ENCODE assay signal across 9 cellular contexts in the genomic region with DNA sequence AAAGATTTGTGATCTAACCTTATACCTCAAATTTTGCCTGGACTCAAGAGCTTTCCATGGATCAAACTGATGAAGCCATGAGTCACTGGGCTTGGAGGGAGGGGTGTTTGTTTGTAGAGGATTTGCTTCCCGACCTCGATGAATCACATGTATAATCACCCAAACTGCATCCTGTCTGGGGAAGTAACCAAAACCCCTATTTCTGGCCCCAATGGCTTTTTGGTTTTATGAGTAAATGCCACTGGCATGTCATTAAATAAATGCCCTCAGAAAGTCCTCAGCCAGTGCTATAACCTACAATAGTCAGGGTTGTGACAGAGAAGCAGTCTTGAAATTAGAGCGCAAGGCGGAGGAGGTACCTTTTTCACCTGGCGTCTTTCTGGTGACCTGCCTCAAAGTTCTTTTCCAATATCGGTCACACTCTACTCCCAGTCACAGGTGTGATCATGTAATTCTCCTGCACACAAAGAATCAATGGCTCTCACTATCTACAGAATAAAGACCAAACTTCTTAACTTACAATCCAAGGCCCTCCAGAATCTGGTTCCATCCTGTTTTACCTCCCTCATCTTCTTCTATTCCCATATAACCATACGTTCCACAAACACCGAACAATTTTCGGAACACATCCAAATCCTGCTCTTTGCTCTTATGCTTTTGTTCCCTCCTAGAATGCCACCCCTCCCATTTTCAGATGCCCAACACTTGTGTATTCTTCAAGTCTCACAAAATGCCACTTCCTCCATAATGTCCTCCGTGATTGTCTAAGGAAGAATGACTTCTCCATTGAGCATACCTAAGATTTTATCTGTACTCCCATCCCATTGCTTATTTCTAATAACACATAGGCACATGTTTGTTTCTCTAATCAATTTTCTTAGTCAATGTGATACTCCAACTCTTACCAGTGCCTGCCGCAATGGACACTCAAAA.
DNase-seq lines count a peak whose midpoint lies in the region; ATAC-seq, FAIRE-seq and TF ChIP-seq lines count a peak whose summit lies in the region.
"Had no signal": no experiment of that assay in that cellular context is flagged by ENCODE, and none has a peak within 500 bp of the region (broad histone marks: within the 10 kb centered on the region; RNA-seq: fewer than 3 reads in every experiment).

No MANE protein-coding gene starts in this region.

- peak overlapping the region; percentile 65 for H3K4me2 ChIP-seq in mammary epithelial cell (ENCODE audit: insufficient read depth, low read depth, low read length)

- CTCF ChIA-PET in mammary epithelial cell (lab: Charles Lee; ENCODE audit: low non-redundant PET), result interaction anchor here (0.7 kb wide), 2 partner anchors 542 to 731 kb away, joined by 3 to 5 read pairs; no protein-coding TSS in a partner anchor

- in situ Hi-C loops in mammary epithelial cell (cut with MboI; ENCODE audit: low sequenced_read_pairs in 2 of 2), result loop anchor here in 1 of 2 donors (10.0 kb wide), 1 partner anchor 103 kb away; no protein-coding TSS in a partner anchor

- BruUV-seq in mammary epithelial cell (replicated peaks; lab: Mats Ljungman, UMichigan), result TSS peak; percentile 93

- dilution Hi-C loops in mammary epithelial cell (cut with HindIII; ENCODE audit: low sequenced_read_pairs), result loop anchor here (10.0 kb wide), 1 partner anchor 53 kb away; no protein-coding TSS in a partner anchor

- H3K79me2 ChIP-seq in ACC112 (ENCODE audit: control insufficient read depth, insufficient read depth, low read length, unreplicated experiment), result peaks cover 81% of the 10 kb centered on the region
- H3K79me2 ChIP-seq in mammary epithelial cell (ENCODE audit: insufficient read depth, low read length), result peaks cover 41% of the 10 kb centered on the region

- H3K4me1 ChIP-seq in ACC112 (ENCODE audit: control insufficient read depth, insufficient read depth, low read length, unreplicated experiment) (peaks cover 79% of the 10 kb centered on the region), mammary epithelial cell (ENCODE audit: insufficient read depth, low read length) (peaks cover 73% of the 10 kb centered on the region), left lung (no peaks in the 10 kb centered on the region), small intestine (ENCODE audit: control insufficient read depth in 2 of 2, insufficient read depth in 1 of 2, low read depth in 1 of 2, low read length in 1 of 2) (no peaks in the 10 kb centered on the region)

- H3K9ac ChIP-seq in mammary epithelial cell (ENCODE audit: insufficient read depth, low read length), result no peak overlapping the region

- DNase-seq in HTR-8/SVneo (ENCODE audit: insufficient read length, low spot score) (peak; percentile 85), mammary epithelial cell (peak; percentile 96), left lung (no peak), NCI-H1092 (lab: John Stamatoyannopoulos, UW) (no peak), small intestine (no peak), COR-L47 (lab: John Stamatoyannopoulos, UW) (no peak), NCI-H2029 (lab: John Stamatoyannopoulos, UW) (no peak)
- DNase-seq: NCI-H1092 treated with DMSO at 0.1 percent for 48 hours had no signal

- peak; percentile 77 for ATAC-seq in left lung

- H3K27me3 ChIP-seq in ACC112 (ENCODE audit: insufficient read depth, low read length) (no peaks in the 10 kb centered on the region), mammary epithelial cell (ENCODE audit: insufficient read depth, low read length) (no peaks in the 10 kb centered on the region), left lung (no peaks in the 10 kb centered on the region), small intestine (ENCODE audit: control insufficient read depth in 2 of 2, insufficient read depth in 2 of 2, low read length in 2 of 2) (no peaks in the 10 kb centered on the region)

- WGBS in mammary epithelial cell (ENCODE audit: low coverage, missing lambda C conversion rate), result 43% methylated on average over 11 of the region's 11 CpGs
- 78 to 79% (median 79%) methylated on average over 11 of the region's 11 CpGs for WGBS in small intestine, 3 donors

- H3K4me3 ChIP-seq in ACC112 (ENCODE audit: low read depth, low read length) (peak overlapping the region; percentile 51; the same call in 1 of the 2 replicates), mammary epithelial cell (replicated peaks in 1 of 3; ENCODE audit: insufficient read depth in 1 of 3, low read depth in 2 of 3, low read length in 3 of 3) (peak overlapping the region in 1 of 3 experiments; percentile 10), left lung (no peak overlapping the region), small intestine (ENCODE audit: low read depth in 1 of 2, low read length in 2 of 2) (no peak overlapping the region)

- H3K27ac ChIP-seq in ACC112 (ENCODE audit: low read depth, low read length) (peak overlapping the region; percentile 99), mammary epithelial cell (ENCODE audit: insufficient read depth, low read depth, low read length) (peak overlapping the region; percentile 71), left lung (no peak overlapping the region), small intestine (ENCODE audit: low read depth in 1 of 2, low read length in 1 of 2) (no peak overlapping the region)

- H3K36me3 ChIP-seq in ACC112 (ENCODE audit: insufficient read depth, low read length) (peaks cover 19% of the 10 kb centered on the region), mammary epithelial cell (ENCODE audit: insufficient read depth, low read length) (no peaks in the 10 kb centered on the region), left lung (no peaks in the 10 kb centered on the region), small intestine (ENCODE audit: control insufficient read depth in 2 of 2, insufficient read depth in 2 of 2, low read length in 2 of 2) (no peaks in the 10 kb centered on the region)

- H3K9me3 ChIP-seq in mammary epithelial cell (replicated peaks; ENCODE audit: insufficient read depth, low read length) (no peaks in the 10 kb centered on the region), left lung (no peaks in the 10 kb centered on the region), small intestine (ENCODE audit: control insufficient read depth, low read depth) (no peaks in the 10 kb centered on the region)

- no peak for TF ChIP-seq CTCF in mammary epithelial cell (conservative IDR thresholded peaks at IDR 0.05 in 1 of 2, IDR thresholded peaks at IDR 0.05 in 1 of 2; ENCODE audit: extremely low read depth in 1 of 2, insufficient read depth in 1 of 2, low read depth in 1 of 2, low read length in 2 of 2)
- no peak for TF ChIP-seq CTCF in left lung (IDR thresholded peaks at IDR 0.05)

- no peaks in the 10 kb centered on the region for H4K20me1 ChIP-seq in mammary epithelial cell (ENCODE audit: insufficient read depth, low read length)

- H2AFZ ChIP-seq in ACC112 (ENCODE audit: low read length, unreplicated experiment) (no peak overlapping the region), mammary epithelial cell (ENCODE audit: low read depth, low read length) (no peak overlapping the region)

- FAIRE-seq in HTR-8/SVneo (lab: Jason Lieb, UNC) (peak; percentile 95), small intestine (lab: Jason Lieb, UNC) (no peak)

- intact Hi-C loops in mammary epithelial cell (cut with micrococcal nuclease) (no loop called here), left lung (cut with DNase I) (no loop called here)

Comparison
In these comparisons a context has a peak if more than half of its experiments do, and no peak if none do; other contexts are left out.
1. H3K27ac ChIP-seq: peak in ACC112 (single experiment) and mammary epithelial cell (single experiment); none in left lung (0 of 2) and small intestine (0 of 2).
2. DNase-seq: peak in HTR-8/SVneo (single experiment) and mammary epithelial cell (single experiment); none in left lung (0 of 2), NCI-H1092 (single experiment), small intestine (single experiment), COR-L47 (single experiment) and NCI-H2029 (single experiment).